ENCODE assay signal across 8 cellular contexts in genomic region chr1:154334647-154335350, GRCh38. TPM values are rescaled to one million over a fixed set of nuclear protein-coding genes. Genes with fewer than 3 reads are reported as not detected.
A peak's percentile ranks its signal among the peaks of the same experiment; 100 is the strongest.
DNase-seq lines count a peak whose midpoint lies in the region; ATAC-seq, FAIRE-seq and TF ChIP-seq lines count a peak whose summit lies in the region.

No MANE protein-coding gene starts in this region.

- H2AFZ ChIP-seq in hepatocyte, result no peak overlapping the region

- no peaks in the 10 kb centered on the region for H3K9me3 ChIP-seq in hepatocyte (ENCODE audit: low read depth)

- no peaks in the 10 kb centered on the region for H3K79me2 ChIP-seq in hepatocyte

- 29% methylated on average over 9 of the region's 9 CpGs for WGBS in hepatocyte (ENCODE audit: low lambda C conversion rate, missing lambda C conversion rate)

- no peaks in the 10 kb centered on the region for H3K9me2 ChIP-seq in hepatocyte (replicated peaks; ENCODE audit: insufficient read depth)

- H3K27ac ChIP-seq in hepatocyte, result peak overlapping the region; percentile 71

- FAIRE-seq in GM19239 (lab: Jason Lieb, UNC) (peak; percentile 89), TTC549 (lab: Jason Lieb, UNC) (peak; percentile 92)

- H3K4me3 ChIP-seq in AG09309 (ENCODE audit: control insufficient read depth, low read depth, low read length) (no peak overlapping the region), hepatocyte (no peak overlapping the region)

- no peaks in the 10 kb centered on the region for H3K27me3 ChIP-seq in hepatocyte

- no peak for ATAC-seq in HG03045 (IDR thresholded peaks at IDR 0.05; ENCODE audit: unreplicated experiment)

- no peaks in the 10 kb centered on the region for H4K20me1 ChIP-seq in hepatocyte (ENCODE audit: insufficient read depth, poor library complexity, severe bottlenecking)

- no peak for DNase-seq in AG09309 (ENCODE audit: low read depth)
- DNase-seq in GM19239 (ENCODE audit: insufficient read length, low spot score), result peak; percentile 90
- peak; percentile 50 to 70 for DNase-seq in NCI-H1930 (lab: John Stamatoyannopoulos, UW)
- peak; percentile 90 for DNase-seq in astrocyte of the hippocampus (ENCODE audit: low read depth, low spot score)
- DNase-seq in hepatocyte (ENCODE audit: low spot score), result peak; percentile 94
- peak; percentile 77 for DNase-seq in smooth muscle cell of the brain vasculature (ENCODE audit: low read depth, low spot score)

- H3K4me2 ChIP-seq in hepatocyte, result peak overlapping the region; percentile 50

- TF ChIP-seq CTCF in AG09309 (IDR thresholded peaks at IDR 0.05; ENCODE audit: control insufficient read depth, insufficient read depth, low read depth, low read length, missing control alignments) (peak; percentile 86), hepatocyte (IDR thresholded peaks at IDR 0.05; ENCODE audit: poor library complexity) (peak; percentile 88)

- no peaks in the 10 kb centered on the region for H3K36me3 ChIP-seq in hepatocyte (replicated peaks; ENCODE audit: insufficient read depth, low read depth)

- peaks cover 8% of the 10 kb centered on the region for H3K4me1 ChIP-seq in hepatocyte (ENCODE audit: insufficient read depth)

RNA-seq across cellular contexts. Expression of gene ATP8B2, which starts 9.5 kb away (rescaled TPM):
- 30.1 and 42.0 TPM in 2 replicates for total RNA-seq in hepatocyte
- polyA plus RNA-seq in hepatocyte, result 8.7 and 11.7 TPM in 2 replicates

RNA-seq across cellular contexts. Expression of gene AQP10, which starts 13.9 kb away (rescaled TPM):
- 0.96 and 2.0 TPM in 2 replicates for total RNA-seq in hepatocyte
- polyA plus RNA-seq in hepatocyte, result 3.0 and 3.6 TPM in 2 replicates
